In the genomic region with DNA sequence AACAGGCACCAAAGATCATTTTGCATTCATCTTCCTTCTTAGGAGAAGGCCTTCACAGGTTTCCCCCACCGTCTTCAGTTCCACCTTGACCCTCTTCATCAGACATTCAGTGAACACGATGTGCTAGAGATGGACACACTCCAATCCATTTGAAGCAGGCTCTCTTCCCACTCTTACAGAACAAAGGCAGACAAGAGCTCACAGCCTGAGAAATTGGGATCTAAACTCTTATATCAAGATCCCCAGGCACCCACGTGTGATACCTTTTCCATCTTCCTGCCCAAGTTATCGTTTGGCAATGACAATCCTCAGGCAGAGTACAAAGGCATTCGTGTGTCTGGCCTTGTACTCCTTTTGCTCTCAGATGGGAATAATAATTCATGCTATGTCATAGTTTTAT, we compare ENCODE assay signal across 33 cellular contexts.
"Had no signal": no experiment of that assay in that cellular context is flagged by ENCODE, and none has a peak within 500 bp of the region (broad histone marks: within the 10 kb centered on the region; RNA-seq: fewer than 3 reads in every experiment).

No MANE protein-coding gene starts in this region.

- H3K27ac ChIP-seq: KMS-11 had no signal

- H3K9me3 ChIP-seq: MG63 had no signal

- DNase-seq: Karpas-422, Kasumi-1, MG63, MM.1S, MV-4-11, NCI-H1048, NCI-H1092, NCI-H1092 treated with DMSO at 0.1 percent for 48 hours, NCI-H1105, NCI-H1105 treated with DMSO at 0.1 percent for 48 hours, NCI-H1417 treated with DMSO at 0.1 percent for 48 hours, NCI-H1436, NCI-H1436 treated with DMSO at 0.1 percent for 48 hours, NCI-H146, NCI-H1694, NCI-H1694 treated with DMSO at 0.1 percent for 48 hours, NCI-H187, NCI-H187 treated with DMSO at 0.1 percent for 48 hours, NCI-H1930, NCI-H2029, NCI-H2029 treated with DMSO at 0.1 percent for 48 hours, NCI-H2081, NCI-H2081 treated with DMSO at 0.1 percent for 48 hours, NCI-H2107, NCI-H2171, NCI-H2171 treated with DMSO at 0.1 percent for 48 hours, NCI-H2227 treated with DMSO at 0.1 percent for 48 hours, NCI-H226, NCI-H345, NCI-H446, NCI-H446 treated with DMSO at 0.1 percent for 48 hours, NCI-H510A had no signal

- H3K4me3 ChIP-seq: MG63 had no signal

- H3K36me3 ChIP-seq: MG63 had no signal

- H3K27me3 ChIP-seq: MG63 had no signal
